Comparison of ENCODE assay signal across 1 cellular context in genomic region chr1:44827197-44828002, GRCh38.
TF ChIP-seq lines count a peak whose summit lies in the region.

No MANE protein-coding gene starts in this region.

TF ChIP-seq in K562, 482 proteins besides CTCF, POLR2A, EP300 and RAD21:
- TF ChIP-seq TCF7 (IDR thresholded peaks at IDR 0.05; ENCODE audit: borderline replicate concordance), result peak; percentile 90; the same call in 1 of the 2 replicates
- TF ChIP-seq NR4A1 (CRISPR knock-in tag; IDR thresholded peaks at IDR 0.05), result no peak
- TF ChIP-seq NR4A1 (tag; IDR thresholded peaks at IDR 0.05), result no peak
- no peak for TF ChIP-seq POU5F1 (IDR thresholded peaks at IDR 0.05; ENCODE audit: borderline replicate concordance, low read depth, low read length, partially characterized antibody)
- TF ChIP-seq KLF1 (tag; IDR thresholded peaks at IDR 0.05), result no peak
- TF ChIP-seq SMC3 (conservative IDR thresholded peaks at IDR 0.05; ENCODE audit: insufficient read depth, low read depth, low read length), result 0 out of 2 replicates have a peak, but pooled peaks have one; percentile 24
- TF ChIP-seq CCAR2 (IDR thresholded peaks at IDR 0.05; ENCODE audit: low read depth, low read length), result no peak
- no peak for TF ChIP-seq FOS (IDR thresholded peaks at IDR 0.05; ENCODE audit: extremely low read depth, insufficient read length)
- peak; percentile 98 for TF ChIP-seq ZBTB33 (CRISPR knock-in tag; IDR thresholded peaks at IDR 0.05)
- TF ChIP-seq EGR1 (conservative IDR thresholded peaks at IDR 0.05), result peak; percentile 38; the same call in 1 of the 2 replicates
- no peak for TF ChIP-seq ZBTB43 (CRISPR knock-in tag; IDR thresholded peaks at IDR 0.05)
